In genomic region chr20:38429301-38429700, GRCh38 we compare ENCODE assay signal across 23 cellular contexts. TPM values are rescaled to one million over a fixed set of nuclear protein-coding genes. Genes with fewer than 3 reads are reported as not detected.
DNase-seq lines count a peak whose midpoint lies in the region; ATAC-seq and TF ChIP-seq lines count a peak whose summit lies in the region.
"Had no signal": no experiment of that assay in that cellular context is flagged by ENCODE, and none has a peak within 500 bp of the region (broad histone marks: within the 10 kb centered on the region; RNA-seq: fewer than 3 reads in every experiment).

No MANE protein-coding gene starts in this region.

- no peak for TF ChIP-seq CTCF in H9 (conservative IDR thresholded peaks at IDR 0.05)
- no peak for TF ChIP-seq CTCF in WTC11 (IDR thresholded peaks at IDR 0.05)

- H3K36me3 ChIP-seq in mesenchymal stem cell (ENCODE audit: control insufficient read depth in 1 of 2, insufficient read depth in 2 of 2, low read depth in 1 of 2, low read length in 2 of 2), result peaks cover 90 to 91% of the 10 kb centered on the region in 2 experiments

- POLR2A ChIA-PET in activated CD4-positive, alpha-beta T cell treated with anti-CD3 and anti-CD28 coated beads for 36 hours (lab: Charles Lee), result interaction anchor here (0.7 to 1.4 kb wide), 3 partner anchors 11 to 78 kb away, joined by 3 to 10 read pairs (median 4); no protein-coding TSS in a partner anchor
- POLR2A ChIA-PET in WTC11 (lab: Charles Lee), result no interaction called here

- no peaks in the 10 kb centered on the region for H3K27me3 ChIP-seq in H9 (ENCODE audit: insufficient read depth, low read length)
- no peaks in the 10 kb centered on the region for H3K27me3 ChIP-seq in mesenchymal stem cell (ENCODE audit: control insufficient read depth in 1 of 2, insufficient read depth in 1 of 2, low read length in 2 of 2)
- H3K27me3 ChIP-seq: SJSA1 had no signal

- peaks cover 42% of the 10 kb centered on the region; the same call in 1 of the 2 replicates for H3K79me2 ChIP-seq in H9 (ENCODE audit: insufficient read depth, low read length)

- H3K18ac ChIP-seq in H9 (ENCODE audit: insufficient read length, low read depth, low read length), result no peak overlapping the region
- H3K18ac ChIP-seq in mesenchymal stem cell (ENCODE audit: low read depth in 1 of 2, low read length in 2 of 2), result no peak overlapping the region

- H2BK20ac ChIP-seq in H9 (ENCODE audit: low read depth, low read length, poor library complexity, severe bottlenecking), result no peak overlapping the region

- no peak overlapping the region for H3K4me3 ChIP-seq in mesenchymal stem cell (ENCODE audit: insufficient read depth in 1 of 2, low read depth in 1 of 2, low read length in 2 of 2)
- H3K4me3 ChIP-seq: coronary artery, HAP-1, PC-9, psoas muscle, SJSA1 had no signal

- H2BK120ac ChIP-seq in H9 (ENCODE audit: low read depth, low read length, poor library complexity, severe bottlenecking), result no peak overlapping the region
- H2BK120ac ChIP-seq in mesenchymal stem cell (ENCODE audit: low read depth, low read length), result no peak overlapping the region

- no peaks in the 10 kb centered on the region for H3K9me3 ChIP-seq in H9 (ENCODE audit: control insufficient read depth, low read depth, low read length)
- H3K9me3 ChIP-seq in mesenchymal stem cell (ENCODE audit: control insufficient read depth, low read length), result no peaks in the 10 kb centered on the region
- H3K9me3 ChIP-seq: Caco-2, HAP-1, psoas muscle, SJSA1 had no signal

- peaks cover 5% of the 10 kb centered on the region for H4K20me1 ChIP-seq in H9 (ENCODE audit: control insufficient read depth, insufficient read depth, insufficient read length)

- no peak overlapping the region for H3K4me2 ChIP-seq in H9 (ENCODE audit: insufficient read depth, insufficient read length, low read length)
- H3K4me2 ChIP-seq in mesenchymal stem cell (ENCODE audit: low read length, poor library complexity, severe bottlenecking), result no peak overlapping the region
- H3K4me2 ChIP-seq: PC-9 had no signal

- peaks cover 76% of the 10 kb centered on the region for H3K4me1 Mint-ChIP-seq in activated CD4-positive, alpha-beta T cell treated with anti-CD3 and anti-CD28 coated beads for 36 hours
- peaks cover 25 to 26% of the 10 kb centered on the region in 2 experiments for H3K4me1 Mint-ChIP-seq in H9
- peaks cover 23% of the 10 kb centered on the region for H3K4me1 Mint-ChIP-seq in WTC11

- H2BK5ac ChIP-seq in H9 (ENCODE audit: insufficient read length, low read length) (no peak overlapping the region), mesenchymal stem cell (ENCODE audit: low read depth, low read length, poor library complexity, severe bottlenecking) (no peak overlapping the region)

- H4K8ac ChIP-seq in H9 (replicated peaks; ENCODE audit: insufficient read length, low read depth, low read length) (no peak overlapping the region), mesenchymal stem cell (ENCODE audit: low read length) (no peak overlapping the region)

- H3K4me1 ChIP-seq in H9 (ENCODE audit: insufficient read depth, low read length) (peaks cover 2% of the 10 kb centered on the region; the same call in 1 of the 2 replicates), mesenchymal stem cell (ENCODE audit: control insufficient read depth, insufficient read depth, low read depth, low read length) (peaks cover 39% of the 10 kb centered on the region)

- H3K27ac Mint-ChIP-seq in activated CD4-positive, alpha-beta T cell treated with anti-CD3 and anti-CD28 coated beads for 36 hours, result peak overlapping the region; percentile 72
- H3K27ac Mint-ChIP-seq in H9 (peak overlapping the region in 2 of 3 experiments; percentile 44 to 47; a peak in 1 of 7 replicates), WTC11 (peak overlapping the region; percentile 87; the same call in 1 of the 2 replicates)
- H3K27ac Mint-ChIP-seq: B cell, type B pancreatic cell had no signal

- no peak for ATAC-seq in activated CD4-positive, alpha-beta T cell treated with anti-CD3 and anti-CD28 coated beads for 36 hours
- ATAC-seq in WTC11 (no peak), esophagus mucosa (no peak), HG02588 (IDR thresholded peaks at IDR 0.05; ENCODE audit: unreplicated experiment) (no peak)
- ATAC-seq: psoas muscle had no signal

- H4K91ac ChIP-seq in H9 (ENCODE audit: insufficient read length, low read depth, low read length) (no peak overlapping the region), mesenchymal stem cell (ENCODE audit: low read length) (peak overlapping the region; percentile 12)

- no peak for DNase-seq in activated CD4-positive, alpha-beta T cell treated with anti-CD3 and anti-CD28 coated beads for 36 hours
- DNase-seq in activated CD4-positive, alpha-beta T cell treated with anti-CD3 and anti-CD28 coated beads for 1 hour, result no peak
- DNase-seq in H9 (no peak), WTC11 (ENCODE audit: low spot score) (no peak), mesenchymal stem cell (no peak)
- no peak for DNase-seq in NK-92 treated with Interleukin-12 subunit alpha and Interleukin-12 subunit beta, amount 100 ng/mL, for 24 hours (lab: John Stamatoyannopoulos, UW)
- DNase-seq: Caco-2, head of caudate nucleus, NCI-H146, NCI-H2227 treated with DMSO at 0.1 percent for 48 hours, NCI-H748 treated with DMSO at 0.1 percent for 48 hours, PC-9, psoas muscle had no signal

- H3K14ac ChIP-seq in H9 (ENCODE audit: insufficient read depth, low read length) (no peak overlapping the region), mesenchymal stem cell (ENCODE audit: low read length in 2 of 2) (no peak overlapping the region)

- H2AFZ ChIP-seq in H9 (ENCODE audit: low read length) (no peak overlapping the region), mesenchymal stem cell (ENCODE audit: low read depth, low read length) (no peak overlapping the region)
- H2AFZ ChIP-seq: PC-9 had no signal

- H3K4ac ChIP-seq in H9 (ENCODE audit: low read depth, low read length) (no peak overlapping the region), mesenchymal stem cell (ENCODE audit: low read depth in 1 of 2, low read length in 2 of 2) (no peak overlapping the region)

- H2AK5ac ChIP-seq in H9 (ENCODE audit: insufficient read length, low read length) (no peak overlapping the region), mesenchymal stem cell (ENCODE audit: low read length, severe bottlenecking) (no peak overlapping the region)

- no peak overlapping the region for H4K5ac ChIP-seq in H9 (ENCODE audit: insufficient read length, low read depth, low read length)

- H3K36me3 Mint-ChIP-seq in activated CD4-positive, alpha-beta T cell treated with anti-CD3 and anti-CD28 coated beads for 36 hours (ENCODE audit: low read depth), result peaks cover 90% of the 10 kb centered on the region
- H3K36me3 Mint-ChIP-seq in H9 (ENCODE audit: insufficient read depth in 1 of 3, low read depth in 3 of 3) (peaks cover 88 to 99% (median 97%) of the 10 kb centered on the region in 3 experiments), WTC11 (peaks cover 96% of the 10 kb centered on the region)

- intact Hi-C loops in activated CD4-positive, alpha-beta T cell treated with anti-CD3 and anti-CD28 coated beads for 36 hours (cut with DNase I, micrococcal nuclease), result no loop called here

- H3K79me1 ChIP-seq in H9 (ENCODE audit: insufficient read depth, low read depth, low read length, poor library complexity, severe bottlenecking) (peaks cover 19% of the 10 kb centered on the region), mesenchymal stem cell (replicated peaks; ENCODE audit: low read length, poor library complexity, severe bottlenecking) (peaks cover 21% of the 10 kb centered on the region)

- H3K27ac ChIP-seq in H9 (ENCODE audit: insufficient read length, low read depth, low read length), result no peak overlapping the region
- no peak overlapping the region for H3K27ac ChIP-seq in mesenchymal stem cell (ENCODE audit: low read length, poor library complexity, severe bottlenecking)
- H3K27ac ChIP-seq: 22Rv1, coronary artery, HL-60, PC-9, psoas muscle, SJSA1 had no signal

- no peak overlapping the region for H3K9ac ChIP-seq in H9 (ENCODE audit: extremely low read depth, insufficient read length, low read length)
- no peak overlapping the region for H3K9ac ChIP-seq in mesenchymal stem cell (ENCODE audit: low read length)

- H3T11ph ChIP-seq in H9 (ENCODE audit: low read length), result no peak overlapping the region

- no peak overlapping the region for H2BK12ac ChIP-seq in H9 (ENCODE audit: insufficient read length, low read depth, low read length)
- no peak overlapping the region for H2BK12ac ChIP-seq in mesenchymal stem cell (ENCODE audit: low read length in 2 of 2)

- CTCF ChIA-PET in activated CD4-positive, alpha-beta T cell treated with anti-CD3 and anti-CD28 coated beads for 36 hours (lab: Charles Lee), result interaction anchor here (0.7 to 1.3 kb wide), 2 partner anchors 17 to 220 kb away, joined by 3 read pairs; no protein-coding TSS in a partner anchor
- CTCF ChIA-PET in WTC11 (lab: Charles Lee), result no interaction called here

- H3K56ac ChIP-seq in H9 (ENCODE audit: insufficient read length, low read depth, low read length), result no peak overlapping the region

- H2BK15ac ChIP-seq in H9 (ENCODE audit: low read depth, low read length), result no peak overlapping the region
- no peak overlapping the region for H2BK15ac ChIP-seq in mesenchymal stem cell (ENCODE audit: low read depth, poor library complexity, severe bottlenecking)

- no peak overlapping the region for H3K23ac ChIP-seq in H9 (ENCODE audit: insufficient read length, low read depth, low read length)
- no peak overlapping the region for H3K23ac ChIP-seq in mesenchymal stem cell (ENCODE audit: low read length in 2 of 2)

- no peak overlapping the region for H3K4me3 Mint-ChIP-seq in activated CD4-positive, alpha-beta T cell treated with anti-CD3 and anti-CD28 coated beads for 36 hours
- H3K4me3 Mint-ChIP-seq in H9, result peak overlapping the region in 1 of 2 experiments; percentile 28; a peak in 1 of 5 replicates
- H3K4me3 Mint-ChIP-seq in WTC11, result no peak overlapping the region
- H3K4me3 Mint-ChIP-seq: B cell, type B pancreatic cell had no signal

- no CpG with 5 or more reads among the region's 3 CpGs for WGBS in H9 (ENCODE audit: extremely low coverage, insufficient read length, low lambda C conversion rate)
- WGBS in mesenchymal stem cell, result 100% methylated on average over 1 of the region's 3 CpGs

- no peaks in the 10 kb centered on the region for H3K9me3 Mint-ChIP-seq in activated CD4-positive, alpha-beta T cell treated with anti-CD3 and anti-CD28 coated beads for 36 hours (ENCODE audit: low read depth)
- H3K9me3 Mint-ChIP-seq in H9, result no peaks in the 10 kb centered on the region
- no peaks in the 10 kb centered on the region for H3K9me3 Mint-ChIP-seq in WTC11
- H3K9me3 Mint-ChIP-seq: IgD-negative memory B cell, type B pancreatic cell had no signal

- H3K23me2 ChIP-seq in H9 (ENCODE audit: insufficient read length, low read depth, low read length, poor library complexity, severe bottlenecking), result peaks cover 6% of the 10 kb centered on the region

- H3K27me3 Mint-ChIP-seq in activated CD4-positive, alpha-beta T cell treated with anti-CD3 and anti-CD28 coated beads for 36 hours, result no peaks in the 10 kb centered on the region
- H3K27me3 Mint-ChIP-seq in H9 (ENCODE audit: low read depth) (no peaks in the 10 kb centered on the region; the same call in 1 of the 2 replicates), WTC11 (ENCODE audit: low read depth) (no peaks in the 10 kb centered on the region)
- H3K27me3 Mint-ChIP-seq: B cell, IgD-negative memory B cell, type B pancreatic cell had no signal

RNA-seq across cellular contexts. Expression of gene SNHG17, which starts 5.8 kb away (rescaled TPM):
- 10 to 100 TPM; 70.7 to 72.4 TPM for total RNA-seq in activated CD4-positive, alpha-beta T cell treated with anti-CD3 and anti-CD28 coated beads for 36 hours
- 70.1 and 74.8 TPM in 2 replicates for total RNA-seq in H9 (2021)
- 52.0 to 71.6 TPM (median 57.4 TPM) in 3 replicates for total RNA-seq in WTC11 (2021)
- polyA plus RNA-seq in mesenchymal stem cell (2013, experiment 1 of 2), result 33.0 TPM
- 30.3 TPM for polyA plus RNA-seq in mesenchymal stem cell (2013, experiment 2 of 2)
- total RNA-seq in esophagus mucosa, result 32.2 TPM

RNA-seq across cellular contexts. Expression of gene RALGAPB, which starts 43.3 kb away (rescaled TPM):
- 10 to 100 TPM; 23.5 to 27.1 TPM for total RNA-seq in activated CD4-positive, alpha-beta T cell treated with anti-CD3 and anti-CD28 coated beads for 36 hours
- total RNA-seq in H9 (2021) (28.5 TPM in 2 replicates), WTC11 (2021) (29.4 to 36.7 TPM (median 31.4 TPM) in 3 replicates), esophagus mucosa (19.8 TPM)
- 17.5 TPM for polyA plus RNA-seq in mesenchymal stem cell (2013, experiment 1 of 2)
- polyA plus RNA-seq in mesenchymal stem cell (2013, experiment 2 of 2), result 16.6 TPM
